ENCODE assay signal across 8 cellular contexts in the genomic region with DNA sequence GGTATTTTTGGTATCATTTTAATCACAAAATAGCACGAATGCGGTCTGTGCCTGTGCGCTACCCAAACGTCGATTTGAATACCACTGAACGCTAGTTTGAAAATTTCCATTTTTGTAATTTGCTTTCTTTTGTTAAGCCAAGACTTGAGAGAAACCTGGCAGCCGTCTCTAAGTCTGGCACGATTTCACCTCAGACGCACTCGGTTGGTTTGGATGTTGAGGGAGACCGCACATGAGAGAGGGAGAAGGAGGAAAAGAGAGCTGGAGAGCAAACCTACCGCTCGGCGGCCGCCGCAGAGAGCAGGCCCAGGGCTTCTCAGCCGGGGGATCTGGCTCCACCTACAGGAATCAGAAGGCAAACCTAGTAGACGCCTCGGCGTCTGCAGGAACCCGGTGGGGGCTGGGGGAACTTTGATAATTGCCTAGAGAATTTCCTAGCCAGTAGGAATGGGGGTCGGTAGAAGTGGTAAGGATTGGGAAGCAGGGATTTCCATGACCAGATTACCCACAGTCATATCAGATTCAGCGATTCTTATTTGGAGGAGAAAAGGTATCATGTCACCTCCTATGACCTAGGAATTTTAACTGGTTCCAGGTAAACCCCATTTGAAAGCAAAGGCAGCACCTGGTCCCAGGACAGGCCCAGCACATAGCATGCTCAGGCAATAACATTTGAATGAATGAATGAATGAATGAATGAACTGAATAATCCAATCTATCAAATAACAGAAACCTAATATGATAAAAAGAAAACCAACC.
DNase-seq lines count a peak whose midpoint lies in the region; ATAC-seq and TF ChIP-seq lines count a peak whose summit lies in the region.

No MANE protein-coding gene starts in this region.

- no peak overlapping the region for H3K18ac ChIP-seq in trophoblast cell (ENCODE audit: low read length)

- peak overlapping the region; percentile 8 for H2AFZ ChIP-seq in trophoblast cell (ENCODE audit: insufficient read depth, low read length, poor library complexity)

- H3K79me1 ChIP-seq in trophoblast cell (ENCODE audit: low read length), result no peaks in the 10 kb centered on the region

- no peaks in the 10 kb centered on the region for H3K4me1 ChIP-seq in Peyer's patch
- H3K4me1 ChIP-seq in trophoblast cell (ENCODE audit: control insufficient read depth in 1 of 2, insufficient read depth in 2 of 2, low read length in 2 of 2), result peaks cover 5 to 8% of the 10 kb centered on the region in 2 experiments
- peaks cover 50 to 57% of the 10 kb centered on the region in 2 donors for H3K4me1 ChIP-seq in thoracic aorta (ENCODE audit: control insufficient read depth in 1 of 2, low read depth in 2 of 2)

- H3K9me3 ChIP-seq in Peyer's patch (no peaks in the 10 kb centered on the region), trophoblast cell (ENCODE audit: insufficient read depth, low read depth, low read length) (no peaks in the 10 kb centered on the region), thoracic aorta (no peaks in the 10 kb centered on the region)

- in situ Hi-C loops in ACHN (cut with HindIII; ENCODE audit: low pct_ligation_motif_present, low pct_unique_long_range_greater_than_20kb, low sequenced_read_pairs), result no loop called here

- no peak overlapping the region for H2BK5ac ChIP-seq in trophoblast cell (ENCODE audit: low read depth, low read length, poor library complexity)

- no peak overlapping the region for H2AK5ac ChIP-seq in trophoblast cell (ENCODE audit: low read length)

- H3K36me3 Mint-ChIP-seq in glutamatergic neuron (ENCODE audit: unreplicated experiment), result no peaks in the 10 kb centered on the region

- DNase-seq in ACHN (peak; percentile 51), Peyer's patch (peak; percentile 60 to 82 (median 65)), glutamatergic neuron (peak; percentile 82), trophoblast cell (peak; percentile 41 to 64), thoracic aorta (ENCODE audit: low spot score) (peak; percentile 52)
- peak; percentile 26 for DNase-seq in activated T-helper 9 cell treated with anti-CD3 and anti-CD28 coated beads, Interleukin-2, amount 50 U/mL, for 16 hours (ENCODE audit: low read depth)

- no peak overlapping the region for H3K9ac ChIP-seq in trophoblast cell (ENCODE audit: low read length)

- H3K36me3 ChIP-seq in Peyer's patch (no peaks in the 10 kb centered on the region), trophoblast cell (ENCODE audit: control insufficient read depth in 1 of 2, insufficient read depth in 2 of 2, low read length in 2 of 2) (no peaks in the 10 kb centered on the region), thoracic aorta (no peaks in the 10 kb centered on the region)

- no peak overlapping the region for H2BK120ac ChIP-seq in trophoblast cell (ENCODE audit: insufficient read depth, low read length, poor library complexity)

- H3K79me2 ChIP-seq in trophoblast cell (ENCODE audit: control insufficient read depth, insufficient read depth, low read length, poor library complexity), result no peaks in the 10 kb centered on the region

- H3K9me3 Mint-ChIP-seq in glutamatergic neuron (ENCODE audit: unreplicated experiment), result no peaks in the 10 kb centered on the region

- no peak overlapping the region for H2BK12ac ChIP-seq in trophoblast cell (ENCODE audit: low read length)

- TF ChIP-seq POLR2A in Peyer's patch (IDR thresholded peaks at IDR 0.05), result no peak

- H3K4me1 Mint-ChIP-seq in glutamatergic neuron (ENCODE audit: low read depth, unreplicated experiment), result no peaks in the 10 kb centered on the region

- WGBS in trophoblast cell (ENCODE audit: extremely low coverage, insufficient coverage, insufficient read length), result no CpG with 5 or more reads among the region's 23 CpGs

- no peaks in the 10 kb centered on the region for H3K27me3 Mint-ChIP-seq in glutamatergic neuron (ENCODE audit: unreplicated experiment)

- TF ChIP-seq CTCF in Peyer's patch (IDR thresholded peaks at IDR 0.05) (peak; percentile 29 to 65 (median 44)), glutamatergic neuron (IDR thresholded peaks at IDR 0.05; ENCODE audit: partially characterized antibody, unreplicated experiment) (peak; percentile 58), thoracic aorta (IDR thresholded peaks at IDR 0.05) (peak; percentile 80)

- no peak overlapping the region for H3K4me3 Mint-ChIP-seq in glutamatergic neuron (ENCODE audit: unreplicated experiment)

- no peak overlapping the region for H3K4ac ChIP-seq in trophoblast cell (ENCODE audit: low read depth, low read length)

- no peak overlapping the region for H4K8ac ChIP-seq in trophoblast cell (ENCODE audit: low read depth, low read length)

- peak overlapping the region; percentile 48 for H3K4me2 ChIP-seq in trophoblast cell (ENCODE audit: low read length)

- H3K27me3 ChIP-seq in Peyer's patch, result no peaks in the 10 kb centered on the region
- H3K27me3 ChIP-seq in trophoblast cell (ENCODE audit: insufficient read depth, low read length), result peaks cover 3% of the 10 kb centered on the region
- no peaks in the 10 kb centered on the region for H3K27me3 ChIP-seq in thoracic aorta (replicated peaks; ENCODE audit: insufficient read depth)

- no peak overlapping the region for H3K14ac ChIP-seq in trophoblast cell (ENCODE audit: low read length)

- H3K27ac Mint-ChIP-seq in glutamatergic neuron (ENCODE audit: unreplicated experiment), result no peak overlapping the region

- no peak overlapping the region for H4K12ac ChIP-seq in trophoblast cell (ENCODE audit: low read depth, low read length)

- H3K27ac ChIP-seq in Peyer's patch, result peak overlapping the region in 2 of 4 donors; percentile 54 to 55
- no peak overlapping the region for H3K27ac ChIP-seq in trophoblast cell (ENCODE audit: low read depth, low read length)
- H3K27ac ChIP-seq in thoracic aorta, result peak overlapping the region; percentile 90 to 91

- H3K4me3 ChIP-seq in Peyer's patch, result peak overlapping the region in 2 of 4 donors; percentile 25 to 31
- H3K4me3 ChIP-seq in trophoblast cell (ENCODE audit: low read depth, low read length), result no peak overlapping the region
- H3K4me3 ChIP-seq in thoracic aorta, result peak overlapping the region; percentile 69

- H3K23ac ChIP-seq in trophoblast cell (ENCODE audit: low read length), result no peak overlapping the region

- ATAC-seq in GM18868 (IDR thresholded peaks at IDR 0.05; ENCODE audit: unreplicated experiment) (peak; percentile 99), HG03097 (IDR thresholded peaks at IDR 0.05; ENCODE audit: low FRiP score, unreplicated experiment) (peak; percentile 84), thoracic aorta (ENCODE audit: insufficient number of reproducible peaks, low FRiP score, low read depth) (peak; percentile 76)

- no peak overlapping the region for H4K91ac ChIP-seq in trophoblast cell (ENCODE audit: low read depth, low read length)

Comparison
In these comparisons a context has a peak if more than half of its experiments do, and no peak if none do; other contexts are left out.
1. DNase-seq: peak in every context shown above with its lines; median percentile 82 in glutamatergic neuron; 65 in Peyer's patch; 52 in trophoblast cell; 52 in thoracic aorta; 51 in ACHN; 26 in activated T-helper 9 cell treated with anti-CD3 and anti-CD28 coated beads, Interleukin-2, amount 50 U/mL, for 16 hours.